In genomic region chr3:196670335-196670734, GRCh38 we compare ENCODE assay signal across 13 cellular contexts. TPM values are rescaled to one million over a fixed set of nuclear protein-coding genes. Genes with fewer than 3 reads are reported as not detected.
A peak's percentile ranks its signal among the peaks of the same experiment; 100 is the strongest.
DNase-seq lines count a peak whose midpoint lies in the region; ATAC-seq, FAIRE-seq and TF ChIP-seq lines count a peak whose summit lies in the region.
"Had no signal": no experiment of that assay in that cellular context is flagged by ENCODE, and none has a peak within 500 bp of the region (broad histone marks: within the 10 kb centered on the region; RNA-seq: fewer than 3 reads in every experiment).

No MANE protein-coding gene starts in this region.

- peaks cover 18 to 22% of the 10 kb centered on the region in 2 donors for H3K4me1 Mint-ChIP-seq in natural killer cell

- no peak for TF ChIP-seq CTCF in natural killer cell (IDR thresholded peaks at IDR 0.05)

- no peaks in the 10 kb centered on the region for H3K36me3 Mint-ChIP-seq in natural killer cell

- peak; percentile 54 for FAIRE-seq in GM19239 (lab: Jason Lieb, UNC)
- FAIRE-seq: RCC 7860 had no signal

- no peaks in the 10 kb centered on the region for H3K9me3 Mint-ChIP-seq in natural killer cell

- intact Hi-C loops in natural killer cell (cut with micrococcal nuclease) (no loop called here), posterior vena cava (cut with DNase I) (no loop called here)

- peak overlapping the region; percentile 75 for H3K27ac Mint-ChIP-seq in natural killer cell

- no peaks in the 10 kb centered on the region for H3K27me3 Mint-ChIP-seq in natural killer cell (ENCODE audit: low read depth in 2 of 2)

- DNase-seq in CD1c-positive myeloid dendritic cell (ENCODE audit: extremely low spot score) (peak; percentile 54), GM19239 (ENCODE audit: insufficient read length, low spot score) (no peak), dermis blood vessel endothelial cell (peak; percentile 24), natural killer cell (no peak), posterior vena cava (ENCODE audit: low spot score) (no peak)
- DNase-seq: H7, hypothalamus, NCI-H1417 treated with DMSO at 0.1 percent for 48 hours, NCI-H510A treated with DMSO at 0.1 percent for 48 hours had no signal

- no peak for ATAC-seq in natural killer cell
- no peak for ATAC-seq in HG03378 (IDR thresholded peaks at IDR 0.05; ENCODE audit: unreplicated experiment)
- ATAC-seq in GM19035 (IDR thresholded peaks at IDR 0.05; ENCODE audit: unreplicated experiment), result no peak
- ATAC-seq in GM18519 (IDR thresholded peaks at IDR 0.05; ENCODE audit: low FRiP score, unreplicated experiment), result no peak

- H3K4me3 Mint-ChIP-seq in natural killer cell, result no peak overlapping the region

RNA-seq across cellular contexts. Expression of gene NRROS, which starts 30.8 kb away (rescaled TPM):
- total RNA-seq in dermis blood vessel endothelial cell (13.4 and 16.8 TPM in 2 replicates), natural killer cell (10 to 100 TPM; 32.5 to 56.3 (median 56.2) TPM), posterior vena cava (10 to 100 TPM in 1 of 2 donors, 1 to 10 TPM in 1; 8.0 to 10.6 TPM)

RNA-seq across cellular contexts. Expression of gene CEP19, which starts 41.7 kb away (rescaled TPM):
- total RNA-seq in dermis blood vessel endothelial cell (6.8 and 9.0 TPM in 2 replicates), natural killer cell (1 to 10 TPM in 2 of 3 donors, under 1 TPM in 1; 0.92 to 1.8 (median 1.1) TPM), posterior vena cava (1 to 10 TPM in 1 of 2 donors, under 1 TPM in 1; 0.69 to 1.3 TPM)

RNA-seq across cellular contexts. Expression of gene PIGX, which starts 41.8 kb away (rescaled TPM):
- 34.4 and 44.0 TPM in 2 replicates for total RNA-seq in dermis blood vessel endothelial cell
- total RNA-seq in natural killer cell, result 10 to 100 TPM; 23.9 to 31.8 (median 24.2) TPM
- total RNA-seq in posterior vena cava, result 10 to 100 TPM; 23.9 to 24.1 TPM

Comparison
In these comparisons a context has a peak if more than half of its experiments do, and no peak if none do; other contexts are left out.
1. DNase-seq: peak in CD1c-positive myeloid dendritic cell (single experiment) and dermis blood vessel endothelial cell (single experiment); none in GM19239 (single experiment), natural killer cell (single experiment) and posterior vena cava (single experiment).